1 cellular context compared by ENCODE assay signal in the genomic region with DNA sequence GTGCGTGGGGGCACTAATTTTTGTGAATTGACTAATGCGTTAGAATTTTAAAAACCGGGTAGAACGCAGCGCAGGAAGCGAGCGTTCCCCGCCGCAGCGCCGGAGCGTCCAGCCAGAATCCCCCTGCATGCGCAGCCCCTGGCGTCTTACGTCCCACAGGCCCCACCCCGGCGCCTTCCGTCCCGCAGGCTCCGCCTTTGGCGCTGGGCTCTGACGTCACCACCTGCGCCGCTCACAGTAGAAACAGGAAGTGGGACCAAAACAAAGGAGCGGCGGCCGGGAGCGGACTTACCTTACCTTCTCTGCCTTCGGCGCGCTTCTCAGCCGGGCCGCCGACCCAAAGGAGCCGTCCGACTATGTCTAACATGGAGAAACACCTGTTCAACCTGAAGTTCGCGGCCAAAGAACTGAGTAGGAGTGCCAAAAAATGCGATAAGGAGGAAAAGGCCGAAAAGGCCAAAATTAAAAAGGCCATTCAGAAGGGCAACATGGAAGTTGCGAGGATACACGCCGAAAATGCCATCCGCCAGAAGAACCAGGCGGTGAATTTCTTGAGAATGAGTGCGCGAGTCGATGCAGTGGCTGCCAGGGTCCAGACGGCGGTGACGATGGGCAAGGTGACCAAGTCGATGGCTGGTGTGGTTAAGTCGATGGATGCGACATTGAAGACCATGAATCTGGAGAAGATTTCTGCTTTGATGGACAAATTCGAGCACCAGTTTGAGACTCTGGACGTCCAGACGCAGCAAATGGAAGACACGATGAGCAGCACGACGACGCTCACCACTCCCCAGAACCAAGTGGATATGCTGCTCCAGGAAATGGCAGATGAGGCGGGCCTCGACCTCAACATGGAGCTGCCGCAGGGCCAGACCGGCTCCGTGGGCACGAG.
A peak's percentile ranks its signal among the peaks of the same experiment; 100 is the strongest.
TF ChIP-seq lines count a peak whose summit lies in the region.

A gene with protein sequence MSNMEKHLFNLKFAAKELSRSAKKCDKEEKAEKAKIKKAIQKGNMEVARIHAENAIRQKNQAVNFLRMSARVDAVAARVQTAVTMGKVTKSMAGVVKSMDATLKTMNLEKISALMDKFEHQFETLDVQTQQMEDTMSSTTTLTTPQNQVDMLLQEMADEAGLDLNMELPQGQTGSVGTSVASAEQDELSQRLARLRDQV (plus strand): TSS at position 258 of the 892 bp plus-strand sequence. CDS start 99 bp downstream, at position 357.

TF ChIP-seq in HepG2, 621 proteins besides CTCF, POLR2A, EP300 and RAD21 (continued from another document and continues in another):
- TF ChIP-seq TIGD3 (CRISPR knock-in tag; IDR thresholded peaks at IDR 0.05; ENCODE audit: borderline replicate concordance) (no peak), BRD4 (CRISPR knock-in tag; IDR thresholded peaks at IDR 0.05) (peak; percentile 90), KAT8 (CRISPR knock-in tag; IDR thresholded peaks at IDR 0.05) (peak; percentile 99), SP1 (IDR thresholded peaks at IDR 0.05) (no peak), SP1 (CRISPR knock-in tag; IDR thresholded peaks at IDR 0.05) (peak; percentile 97), NR2F6 (IDR thresholded peaks at IDR 0.05) (no peak), NR2F6 (CRISPR knock-in tag; IDR thresholded peaks at IDR 0.05) (0 out of 2 replicates have a peak, but pooled peaks have one; percentile 34), SAFB2 (CRISPR knock-in tag; IDR thresholded peaks at IDR 0.05; ENCODE audit: borderline replicate concordance, low read depth) (peak; percentile 35; the same call in 1 of the 2 replicates), ZNF574 (CRISPR knock-in tag; IDR thresholded peaks at IDR 0.05) (peak; percentile 93), MAFF (IDR thresholded peaks at IDR 0.05; ENCODE audit: low read depth, low read length) (no peak), MBD4 (IDR thresholded peaks at IDR 0.05; ENCODE audit: borderline replicate concordance, low read length) (no peak), AKAP8 (CRISPR knock-in tag; IDR thresholded peaks at IDR 0.05) (0 out of 2 replicates have a peak, but pooled peaks have one; percentile 56), ELF1 (CRISPR knock-in tag; IDR thresholded peaks at IDR 0.05) (peak; percentile 100), CREM (IDR thresholded peaks at IDR 0.05) (peak; percentile 99), CREM (CRISPR knock-in tag; IDR thresholded peaks at IDR 0.05) (peak; percentile 94), ZNF24 (IDR thresholded peaks at IDR 0.05) (no peak), ZNF530 (CRISPR knock-in tag; IDR thresholded peaks at IDR 0.05; ENCODE audit: low read depth) (no peak), ZXDC (CRISPR knock-in tag; IDR thresholded peaks at IDR 0.05) (peak; percentile 69; the same call in 1 of the 2 replicates), KLF13 (CRISPR knock-in tag; IDR thresholded peaks at IDR 0.05) (no peak), ZEB1 (IDR thresholded peaks at IDR 0.05; ENCODE audit: insufficient replicate concordance, low read depth) (no peak), HNF1B (CRISPR knock-in tag; IDR thresholded peaks at IDR 0.05) (peak; percentile 92; the same call in 1 of the 2 replicates), ZFP36 (IDR thresholded peaks at IDR 0.05; ENCODE audit: borderline replicate concordance, low read depth, low read length, partially characterized antibody) (no peak), TCF12 (IDR thresholded peaks at IDR 0.05) (no peak), TCF12 (CRISPR knock-in tag; IDR thresholded peaks at IDR 0.05) (no peak), SNRNP70 (IDR thresholded peaks at IDR 0.05; ENCODE audit: low read depth, low read length) (no peak), ATF4 (CRISPR knock-in tag; IDR thresholded peaks at IDR 0.05) (0 out of 4 replicates have a peak, but pooled peaks of 1 of the 2 experiments have one; percentile 76), KMT2B (CRISPR knock-in tag; IDR thresholded peaks at IDR 0.05) (peak; percentile 99), ZNF282 (IDR thresholded peaks at IDR 0.05; ENCODE audit: partially characterized antibody) (no peak), ZNF543 (CRISPR knock-in tag; IDR thresholded peaks at IDR 0.05) (peak; percentile 78; the same call in 1 of the 2 replicates), HNF4A (CRISPR knock-in tag; IDR thresholded peaks at IDR 0.05) (peak; percentile 34; the same call in 1 of the 2 replicates), GATA4 (IDR thresholded peaks at IDR 0.05; ENCODE audit: borderline replicate concordance, low read depth) (peak; percentile 0; the same call in 1 of the 2 replicates), ZNF281 (CRISPR knock-in tag; IDR thresholded peaks at IDR 0.05; ENCODE audit: borderline replicate concordance) (no peak)
- TF ChIP-seq, protein P1, sequence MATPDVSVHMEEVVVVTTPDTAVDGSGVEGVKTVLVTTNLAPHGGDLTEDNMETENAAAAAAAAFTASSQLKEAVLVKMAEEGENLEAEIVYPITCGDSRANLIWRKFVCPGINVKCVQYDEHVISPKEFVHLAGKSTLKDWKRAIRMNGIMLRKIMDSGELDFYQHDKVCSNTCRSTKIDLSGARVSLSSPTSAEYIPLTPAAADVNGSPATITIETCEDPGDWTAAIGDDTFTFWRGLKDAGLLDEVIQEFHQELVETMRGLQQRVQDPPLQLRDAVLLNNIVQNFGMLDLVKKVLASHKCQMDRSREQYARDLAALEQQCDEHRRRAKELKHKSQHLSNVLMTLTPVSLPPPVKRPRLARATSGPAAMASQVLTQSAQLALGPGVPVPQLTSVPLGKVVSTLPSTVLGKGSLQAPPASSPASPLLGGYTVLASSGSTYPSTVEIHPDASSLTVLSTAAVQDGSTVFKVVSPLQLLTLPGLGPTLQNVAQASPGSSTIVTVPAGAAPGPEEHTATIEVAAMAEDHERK (CRISPR knock-in tag; IDR thresholded peaks at IDR 0.05; ENCODE audit: low read depth), result peak; percentile 96
- TF ChIP-seq, protein P2, sequence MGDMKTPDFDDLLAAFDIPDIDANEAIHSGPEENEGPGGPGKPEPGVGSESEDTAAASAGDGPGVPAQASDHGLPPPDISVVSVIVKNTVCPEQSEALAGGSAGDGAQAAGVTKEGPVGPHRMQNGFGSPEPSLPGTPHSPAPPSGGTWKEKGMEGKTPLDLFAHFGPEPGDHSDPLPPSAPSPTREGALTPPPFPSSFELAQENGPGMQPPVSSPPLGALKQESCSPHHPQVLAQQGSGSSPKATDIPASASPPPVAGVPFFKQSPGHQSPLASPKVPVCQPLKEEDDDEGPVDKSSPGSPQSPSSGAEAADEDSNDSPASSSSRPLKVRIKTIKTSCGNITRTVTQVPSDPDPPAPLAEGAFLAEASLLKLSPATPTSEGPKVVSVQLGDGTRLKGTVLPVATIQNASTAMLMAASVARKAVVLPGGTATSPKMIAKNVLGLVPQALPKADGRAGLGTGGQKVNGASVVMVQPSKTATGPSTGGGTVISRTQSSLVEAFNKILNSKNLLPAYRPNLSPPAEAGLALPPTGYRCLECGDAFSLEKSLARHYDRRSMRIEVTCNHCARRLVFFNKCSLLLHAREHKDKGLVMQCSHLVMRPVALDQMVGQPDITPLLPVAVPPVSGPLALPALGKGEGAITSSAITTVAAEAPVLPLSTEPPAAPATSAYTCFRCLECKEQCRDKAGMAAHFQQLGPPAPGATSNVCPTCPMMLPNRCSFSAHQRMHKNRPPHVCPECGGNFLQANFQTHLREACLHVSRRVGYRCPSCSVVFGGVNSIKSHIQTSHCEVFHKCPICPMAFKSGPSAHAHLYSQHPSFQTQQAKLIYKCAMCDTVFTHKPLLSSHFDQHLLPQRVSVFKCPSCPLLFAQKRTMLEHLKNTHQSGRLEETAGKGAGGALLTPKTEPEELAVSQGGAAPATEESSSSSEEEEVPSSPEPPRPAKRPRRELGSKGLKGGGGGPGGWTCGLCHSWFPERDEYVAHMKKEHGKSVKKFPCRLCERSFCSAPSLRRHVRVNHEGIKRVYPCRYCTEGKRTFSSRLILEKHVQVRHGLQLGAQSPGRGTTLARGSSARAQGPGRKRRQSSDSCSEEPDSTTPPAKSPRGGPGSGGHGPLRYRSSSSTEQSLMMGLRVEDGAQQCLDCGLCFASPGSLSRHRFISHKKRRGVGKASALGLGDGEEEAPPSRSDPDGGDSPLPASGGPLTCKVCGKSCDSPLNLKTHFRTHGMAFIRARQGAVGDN (CRISPR knock-in tag; IDR thresholded peaks at IDR 0.05), result peak; percentile 80
- TF ChIP-seq, protein P3, sequence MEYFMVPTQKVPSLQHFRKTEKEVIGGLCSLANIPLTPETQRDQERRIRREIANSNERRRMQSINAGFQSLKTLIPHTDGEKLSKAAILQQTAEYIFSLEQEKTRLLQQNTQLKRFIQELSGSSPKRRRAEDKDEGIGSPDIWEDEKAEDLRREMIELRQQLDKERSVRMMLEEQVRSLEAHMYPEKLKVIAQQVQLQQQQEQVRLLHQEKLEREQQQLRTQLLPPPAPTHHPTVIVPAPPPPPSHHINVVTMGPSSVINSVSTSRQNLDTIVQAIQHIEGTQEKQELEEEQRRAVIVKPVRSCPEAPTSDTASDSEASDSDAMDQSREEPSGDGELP (IDR thresholded peaks at IDR 0.05; ENCODE audit: borderline replicate concordance, low read depth), result peak; percentile 55; the same call in 1 of the 2 replicates
